13 cellular contexts compared by ENCODE assay signal in genomic region chr12:64077922-64078321, GRCh38.
DNase-seq lines count a peak whose midpoint lies in the region; ATAC-seq and TF ChIP-seq lines count a peak whose summit lies in the region.
"Had no signal": no experiment of that assay in that cellular context is flagged by ENCODE, and none has a peak within 500 bp of the region (broad histone marks: within the 10 kb centered on the region; RNA-seq: fewer than 3 reads in every experiment).

No MANE protein-coding gene starts in this region.

- no peak for ATAC-seq in gastroesophageal sphincter
- no peak for ATAC-seq in stimulated activated naive CD8-positive, alpha-beta T cell treated with anti-CD3 and anti-CD28 coated beads, Interleukin-15, amount 100 ng/mL, for 72 hours
- ATAC-seq: effector memory CD8-positive, alpha-beta T cell had no signal

- H3K27me3 ChIP-seq in A673 (replicated peaks; ENCODE audit: insufficient read depth, low read depth, low read length, poor library complexity): no peaks in the 10 kb centered on the region
- no peaks in the 10 kb centered on the region for H3K27me3 ChIP-seq in gastroesophageal sphincter
- H3K27me3 ChIP-seq: vagina had no signal

- peaks cover 8% of the 10 kb centered on the region for H3K27me3 Mint-ChIP-seq in stimulated activated naive CD8-positive, alpha-beta T cell treated with anti-CD3 and anti-CD28 coated beads, Interleukin-15, amount 100 ng/mL, for 72 hours
- H3K27me3 Mint-ChIP-seq: CD4-positive, alpha-beta T cell had no signal

- BruUV-seq in A673 (replicated peaks; lab: Mats Ljungman, UMichigan): no TSS peak

- H3K9me3 ChIP-seq in A673 (ENCODE audit: low read depth, low read length, poor library complexity, severe bottlenecking) (no peaks in the 10 kb centered on the region), gastroesophageal sphincter (no peaks in the 10 kb centered on the region)
- H3K9me3 ChIP-seq: vagina had no signal

- DNase-seq in A673 (ENCODE audit: low spot score) (peak; percentile 42), HCEC 1CT (peak; percentile 38), COLO829 (ENCODE audit: low spot score) (no peak), erythroblast (lab: John Stamatoyannopoulos, UW) (no peak), D341Med (ENCODE audit: low spot score) (no peak)
- DNase-seq in stimulated activated naive CD8-positive, alpha-beta T cell treated with anti-CD3 and anti-CD28 coated beads, Interleukin-15, amount 100 ng/mL, for 72 hours: no peak
- DNase-seq: activated effector memory CD4-positive, alpha-beta T cell treated with Interleukin-2 at 50 U/mL for 16 hours; CD4-positive, alpha-beta T cell; effector memory CD8-positive, alpha-beta T cell; NCI-H1105 had no signal

- CTCF ChIA-PET in A673 (lab: Charles Lee): no interaction called here

- no peaks in the 10 kb centered on the region for H3K4me1 Mint-ChIP-seq in stimulated activated naive CD8-positive, alpha-beta T cell treated with anti-CD3 and anti-CD28 coated beads, Interleukin-15, amount 100 ng/mL, for 72 hours

- H3K4me3 ChIP-seq in A673 (ENCODE audit: low read depth, low read length, poor library complexity, severe bottlenecking) (no peak overlapping the region), gastroesophageal sphincter (no peak overlapping the region)
- H3K4me3 ChIP-seq: vagina had no signal

- TF ChIP-seq CTCF in A673 (conservative IDR thresholded peaks at IDR 0.05; ENCODE audit: low read depth, low read length): peak; percentile 49; the same call in 1 of the 2 replicates
- peak; percentile 67 for TF ChIP-seq CTCF in VCaP (conservative IDR thresholded peaks at IDR 0.05)
- peak; percentile 7 to 15 (median 12) for TF ChIP-seq CTCF in gastroesophageal sphincter (IDR thresholded peaks at IDR 0.05)

- TF ChIP-seq POLR2A in gastroesophageal sphincter (IDR thresholded peaks at IDR 0.05): no peak
- TF ChIP-seq POLR2A in erythroblast (IDR thresholded peaks at IDR 0.05; ENCODE audit: low read length): no peak

- H3K4me1 ChIP-seq in A673 (ENCODE audit: insufficient read depth, low read length, poor library complexity, severe bottlenecking) (peaks cover 15% of the 10 kb centered on the region), gastroesophageal sphincter (peaks cover 0 to 28% (median 7%) of the 10 kb centered on the region in 3 donors)

- no peaks in the 10 kb centered on the region for H3K36me3 ChIP-seq in A673 (ENCODE audit: insufficient read depth, low read length, poor library complexity, severe bottlenecking)
- peaks cover 0 to 14% of the 10 kb centered on the region in 2 donors for H3K36me3 ChIP-seq in gastroesophageal sphincter
- H3K36me3 ChIP-seq: vagina had no signal

- H3K4me3 Mint-ChIP-seq in stimulated activated naive CD8-positive, alpha-beta T cell treated with anti-CD3 and anti-CD28 coated beads, Interleukin-15, amount 100 ng/mL, for 72 hours: no peak overlapping the region
- H3K4me3 Mint-ChIP-seq: CD4-positive, alpha-beta T cell; effector memory CD8-positive, alpha-beta T cell had no signal

- H3K9me3 Mint-ChIP-seq in stimulated activated naive CD8-positive, alpha-beta T cell treated with anti-CD3 and anti-CD28 coated beads, Interleukin-15, amount 100 ng/mL, for 72 hours: no peaks in the 10 kb centered on the region
- H3K9me3 Mint-ChIP-seq: CD4-positive, alpha-beta T cell; effector memory CD8-positive, alpha-beta T cell had no signal

- H3K27ac ChIP-seq in A673 (ENCODE audit: low read depth, low read length, poor library complexity, severe bottlenecking) (no peak overlapping the region), VCaP (no peak overlapping the region), gastroesophageal sphincter (no peak overlapping the region)
- H3K27ac ChIP-seq: vagina had no signal

- POLR2A ChIA-PET in A673 (lab: Charles Lee; ENCODE audit: low non-redundant PET): no interaction called here

- no peak for TF ChIP-seq EP300 in gastroesophageal sphincter (IDR thresholded peaks at IDR 0.05)

- H3K27ac Mint-ChIP-seq in stimulated activated naive CD8-positive, alpha-beta T cell treated with anti-CD3 and anti-CD28 coated beads, Interleukin-15, amount 100 ng/mL, for 72 hours: no peak overlapping the region
- H3K27ac Mint-ChIP-seq: CD4-positive, alpha-beta T cell; effector memory CD8-positive, alpha-beta T cell had no signal

- intact Hi-C loops in A673 (cut with micrococcal nuclease; ENCODE audit: unreplicated experiment): no loop called here

Comparison
In these comparisons a context has a peak if more than half of its experiments do, and no peak if none do; other contexts are left out.
1. DNase-seq: peak in A673 (single experiment) and HCEC 1CT (single experiment); none in COLO829 (single experiment), erythroblast (0 of 2), D341Med (single experiment) and stimulated activated naive CD8-positive, alpha-beta T cell treated with anti-CD3 and anti-CD28 coated beads, Interleukin-15, amount 100 ng/mL, for 72 hours (0 of 2).
2. CTCF ChIP-seq: peak in every context shown above with its lines; median percentile 67 in VCaP; 49 in A673; 12 in gastroesophageal sphincter.